ENCODE assay signal across 19 cellular contexts in genomic region chr15:63305276-63305675, GRCh38. TPM values are rescaled to one million over a fixed set of nuclear protein-coding genes. Genes with fewer than 3 reads are reported as not detected.
DNase-seq lines count a peak whose midpoint lies in the region; ATAC-seq and TF ChIP-seq lines count a peak whose summit lies in the region.
"Had no signal": no experiment of that assay in that cellular context is flagged by ENCODE, and none has a peak within 500 bp of the region (broad histone marks: within the 10 kb centered on the region; RNA-seq: fewer than 3 reads in every experiment).

No MANE protein-coding gene starts in this region.

- no peak overlapping the region for H3K9ac ChIP-seq in mammary epithelial cell (ENCODE audit: insufficient read depth, low read length)
- H3K9ac ChIP-seq: BLaER1 treated with 17β-estradiol and CSF1 and Interleukin-3, amounts not matched to agents 10 nM and 100 nM had no signal

- H3K27ac ChIP-seq in mammary epithelial cell (ENCODE audit: insufficient read depth, low read depth, low read length), result no peak overlapping the region
- no peak overlapping the region for H3K27ac ChIP-seq in breast epithelium
- H3K27ac ChIP-seq: 22Rv1; A549; BLaER1 treated with 17β-estradiol and CSF1 and Interleukin-3, amounts not matched to agents 10 nM and 100 nM; C4-2B had no signal

- ATAC-seq in stimulated activated naive B cell treated with anti-CD40 and anti-IgM and Interleukin-4, amounts not matched to agents 10 μg/mL and 1 μg/mL and 100 μg/mL, for 72 hours (replicated peaks), result no peak
- ATAC-seq: A549; CD8-positive, alpha-beta T cell; GM12878 had no signal

- no peaks in the 10 kb centered on the region for H3K4me1 Mint-ChIP-seq in stimulated activated naive B cell treated with anti-CD40 and anti-IgM and Interleukin-4, amounts not matched to agents 10 μg/mL and 1 μg/mL and 100 μg/mL, for 72 hours
- peaks cover 19% of the 10 kb centered on the region for H3K4me1 Mint-ChIP-seq in mesothelial cell of epicardium
- H3K4me1 Mint-ChIP-seq: B cell had no signal

- in situ Hi-C loops in mammary epithelial cell (cut with MboI; ENCODE audit: low sequenced_read_pairs in 2 of 2), result no loop called here

- intact Hi-C loops in mammary epithelial cell (cut with micrococcal nuclease) (no loop called here), breast epithelium (cut with DNase I; ENCODE audit: low total_unique reads) (no loop called here)

- H4K20me1 ChIP-seq in mammary epithelial cell (ENCODE audit: insufficient read depth, low read length), result no peaks in the 10 kb centered on the region
- H4K20me1 ChIP-seq: BLaER1 treated with 17β-estradiol and CSF1 and Interleukin-3, amounts not matched to agents 10 nM and 100 nM had no signal

- H3K4me3 Mint-ChIP-seq in stimulated activated naive B cell treated with anti-CD40 and anti-IgM and Interleukin-4, amounts not matched to agents 10 μg/mL and 1 μg/mL and 100 μg/mL, for 72 hours, result no peak overlapping the region
- H3K4me3 Mint-ChIP-seq in mesothelial cell of epicardium, result no peak overlapping the region
- H3K4me3 Mint-ChIP-seq: B cell; CD4-positive, alpha-beta T cell; CD8-positive, alpha-beta T cell had no signal

- dilution Hi-C loops in mammary epithelial cell (cut with HindIII; ENCODE audit: low sequenced_read_pairs), result loop anchor here (5.0 kb wide), 1 partner anchor 97 kb away; no protein-coding TSS in a partner anchor

- 53% methylated on average over 5 of the region's 5 CpGs for WGBS in mammary epithelial cell (ENCODE audit: low coverage, missing lambda C conversion rate)

- no peaks in the 10 kb centered on the region for H3K9me3 Mint-ChIP-seq in stimulated activated naive B cell treated with anti-CD40 and anti-IgM and Interleukin-4, amounts not matched to agents 10 μg/mL and 1 μg/mL and 100 μg/mL, for 72 hours
- peaks cover under 1% of the 10 kb centered on the region for H3K9me3 Mint-ChIP-seq in mesothelial cell of epicardium
- H3K9me3 Mint-ChIP-seq: CD4-positive, alpha-beta T cell; CD8-positive, alpha-beta T cell had no signal

- peak overlapping the region; percentile 18 for H2AFZ ChIP-seq in mammary epithelial cell (ENCODE audit: low read depth, low read length)

- H3K27me3 ChIP-seq in mammary epithelial cell (ENCODE audit: insufficient read depth, low read length) (no peaks in the 10 kb centered on the region), breast epithelium (no peaks in the 10 kb centered on the region)
- H3K27me3 ChIP-seq: BLaER1 treated with 17β-estradiol and CSF1 and Interleukin-3, amounts not matched to agents 10 nM and 100 nM had no signal

- H3K36me3 ChIP-seq in mammary epithelial cell (ENCODE audit: insufficient read depth, low read length) (peaks cover 3% of the 10 kb centered on the region), breast epithelium (no peaks in the 10 kb centered on the region)

- no peak for TF ChIP-seq POLR2A in breast epithelium (IDR thresholded peaks at IDR 0.05)

- no peak overlapping the region for H3K4me2 ChIP-seq in mammary epithelial cell (ENCODE audit: insufficient read depth, low read depth, low read length)
- H3K4me2 ChIP-seq: A549; BLaER1 treated with 17β-estradiol and CSF1 and Interleukin-3, amounts not matched to agents 10 nM and 100 nM had no signal

- H3K9me3 ChIP-seq in mammary epithelial cell (replicated peaks; ENCODE audit: insufficient read depth, low read length) (no peaks in the 10 kb centered on the region), breast epithelium (no peaks in the 10 kb centered on the region)
- H3K9me3 ChIP-seq: A549; BLaER1 treated with 17β-estradiol and CSF1 and Interleukin-3, amounts not matched to agents 10 nM and 100 nM; Caco-2 had no signal

- no peaks in the 10 kb centered on the region for H3K27me3 Mint-ChIP-seq in stimulated activated naive B cell treated with anti-CD40 and anti-IgM and Interleukin-4, amounts not matched to agents 10 μg/mL and 1 μg/mL and 100 μg/mL, for 72 hours
- H3K27me3 Mint-ChIP-seq in mesothelial cell of epicardium (ENCODE audit: low read depth), result no peaks in the 10 kb centered on the region
- H3K27me3 Mint-ChIP-seq: B cell; CD4-positive, alpha-beta T cell had no signal

- TF ChIP-seq CTCF in mammary epithelial cell (conservative IDR thresholded peaks at IDR 0.05 in 1 of 2, IDR thresholded peaks at IDR 0.05 in 1 of 2; ENCODE audit: extremely low read depth in 1 of 2, insufficient read depth in 1 of 2, low read depth in 1 of 2, low read length in 2 of 2) (no peak), breast epithelium (IDR thresholded peaks at IDR 0.05) (no peak), mesothelial cell of epicardium (IDR thresholded peaks at IDR 0.05; ENCODE audit: unreplicated experiment) (no peak)

- no TSS peak for BruUV-seq in mammary epithelial cell (replicated peaks; lab: Mats Ljungman, UMichigan)

- H3K4me3 ChIP-seq in mammary epithelial cell (replicated peaks in 1 of 3; ENCODE audit: insufficient read depth in 1 of 3, low read depth in 2 of 3, low read length in 3 of 3) (no peak overlapping the region), breast epithelium (no peak overlapping the region)
- H3K4me3 ChIP-seq: A549; BLaER1 treated with 17β-estradiol and CSF1 and Interleukin-3, amounts not matched to agents 10 nM and 100 nM; GM12878 had no signal

- H3K4me1 ChIP-seq in mammary epithelial cell (ENCODE audit: insufficient read depth, low read length) (peaks cover 17% of the 10 kb centered on the region), breast epithelium (peaks cover 0 to 7% of the 10 kb centered on the region in 2 donors)
- H3K4me1 ChIP-seq: A549; BLaER1 treated with 17β-estradiol and CSF1 and Interleukin-3, amounts not matched to agents 10 nM and 100 nM; Caco-2 had no signal

- DNase-seq in mammary epithelial cell, result no peak
- no peak for DNase-seq in breast epithelium (ENCODE audit: low spot score in 2 of 2)
- peak; percentile 67 for DNase-seq in foreskin melanocyte
- DNase-seq in stimulated activated naive B cell treated with anti-CD40 and anti-IgM and Interleukin-4, amounts not matched to agents 10 μg/mL and 1 μg/mL and 100 μg/mL, for 72 hours, result no peak
- no peak for DNase-seq in mesothelial cell of epicardium (ENCODE audit: low spot score in 2 of 2, unreplicated experiment in 2 of 2)
- no peak for DNase-seq in NCI-H1105 treated with DMSO at 0.1 percent for 48 hours (lab: John Stamatoyannopoulos, UW)
- DNase-seq in GDM1 (lab: John Stamatoyannopoulos, UW), result no peak
- DNase-seq: AML-193; Caco-2; Calu3; CD4-positive, alpha-beta T cell; CD8-positive, alpha-beta T cell; DMS79 treated with DMSO at 0.1 percent for 48 hours had no signal

- peaks cover 14 to 18% of the 10 kb centered on the region in 2 donors for H3K36me3 Mint-ChIP-seq in stimulated activated naive B cell treated with anti-CD40 and anti-IgM and Interleukin-4, amounts not matched to agents 10 μg/mL and 1 μg/mL and 100 μg/mL, for 72 hours
- H3K36me3 Mint-ChIP-seq in mesothelial cell of epicardium, result peaks cover 22% of the 10 kb centered on the region

- no peaks in the 10 kb centered on the region for H3K79me2 ChIP-seq in mammary epithelial cell (ENCODE audit: insufficient read depth, low read length)

- peak overlapping the region; percentile 14 for H3K27ac Mint-ChIP-seq in stimulated activated naive B cell treated with anti-CD40 and anti-IgM and Interleukin-4, amounts not matched to agents 10 μg/mL and 1 μg/mL and 100 μg/mL, for 72 hours
- no peak overlapping the region for H3K27ac Mint-ChIP-seq in mesothelial cell of epicardium
- H3K27ac Mint-ChIP-seq: B cell; CD4-positive, alpha-beta T cell; CD8-positive, alpha-beta T cell had no signal

- CTCF ChIA-PET in mammary epithelial cell (lab: Charles Lee; ENCODE audit: low non-redundant PET), result no interaction called here

RNA-seq across cellular contexts. Expression of gene APH1B, which starts 27.9 kb away (rescaled TPM):
- total RNA-seq in mammary epithelial cell, result 10 to 100 TPM; 15.8 to 18.4 TPM
- polyA plus RNA-seq in mammary epithelial cell, result 4.9 TPM
- 41.8 TPM for polyA minus RNA-seq in mammary epithelial cell
- 10 to 100 TPM; 21.3 to 26.1 (median 25.6) TPM for total RNA-seq in breast epithelium
- 19.7 to 22.0 TPM (median 21.9 TPM) in 3 replicates for total RNA-seq in mesothelial cell of epicardium
